Comparison of ENCODE assay signal across 9 cellular contexts in the genomic region with DNA sequence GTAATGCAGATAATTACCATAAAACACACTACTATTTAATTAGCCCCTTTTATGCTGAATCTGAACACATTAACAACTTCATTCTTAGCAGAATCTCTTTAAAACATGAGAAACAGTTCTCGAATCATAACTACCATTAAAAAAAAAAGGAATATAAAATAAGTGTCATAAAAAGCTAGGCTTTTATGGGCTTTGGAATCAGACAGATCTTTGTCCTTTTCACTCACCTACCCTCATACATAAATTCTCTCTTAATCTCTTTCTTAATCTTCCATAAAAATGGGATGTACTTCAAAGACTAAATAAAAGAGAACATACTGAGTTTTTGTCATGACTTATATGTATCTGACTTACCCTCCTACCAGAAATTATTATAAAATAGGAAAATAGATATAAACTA.
"Had no signal": no experiment of that assay in that cellular context is flagged by ENCODE, and none has a peak within 500 bp of the region (broad histone marks: within the 10 kb centered on the region; RNA-seq: fewer than 3 reads in every experiment).

No MANE protein-coding gene starts in this region.

- DNase-seq: GM23248, GOT3, H7, HFFc6, KG1 had no signal

- H3K27ac ChIP-seq: GM23248, HL-60 had no signal

- H3K4me1 ChIP-seq: HAP-1 had no signal

- H3K36me3 ChIP-seq: HAP-1 had no signal

- H3K4me3 ChIP-seq: GM23248, HAP-1 had no signal

- H3K9ac ChIP-seq: GM23248 had no signal

- H3K9me3 ChIP-seq: HAP-1 had no signal

- H2AFZ ChIP-seq: GM23248 had no signal

- FAIRE-seq: HepG2, HTR-8/SVneo had no signal
